Comparison of ENCODE assay signal across 8 cellular contexts in genomic region chr18:5456577-5457466, GRCh38.
DNase-seq lines count a peak whose midpoint lies in the region; ATAC-seq and TF ChIP-seq lines count a peak whose summit lies in the region.

No MANE protein-coding gene starts in this region.

- no peaks in the 10 kb centered on the region for H3K36me3 ChIP-seq in suprapubic skin
- no peaks in the 10 kb centered on the region for H3K36me3 ChIP-seq in colonic mucosa

- intact Hi-C loops in colonic mucosa (cut with DNase I), result no loop called here

- peak overlapping the region; percentile 15 for H3K4me3 ChIP-seq in fibroblast of mammary gland (ENCODE audit: control insufficient read depth, low read depth, low read length)
- no peak overlapping the region for H3K4me3 ChIP-seq in suprapubic skin
- H3K4me3 ChIP-seq in colonic mucosa, result no peak overlapping the region

- peak overlapping the region; percentile 58 for H3K27ac Mint-ChIP-seq in nephron progenitor cell

- H3K9me3 ChIP-seq in suprapubic skin (no peaks in the 10 kb centered on the region), colonic mucosa (no peaks in the 10 kb centered on the region)

- H3K9ac ChIP-seq in colonic mucosa (ENCODE audit: low read depth in 2 of 2, low read length in 2 of 2), result no peak overlapping the region

- H3K27ac ChIP-seq in suprapubic skin, result no peak overlapping the region
- no peak overlapping the region for H3K27ac ChIP-seq in colonic mucosa

- peak; percentile 51 for DNase-seq in ELF-1 (ENCODE audit: low read depth, low spot score)
- DNase-seq in SK-N-DZ (ENCODE audit: low spot score), result peak; percentile 29
- DNase-seq in fibroblast of mammary gland (ENCODE audit: low read depth), result peak; percentile 58
- DNase-seq in nephron progenitor cell, result peak; percentile 21
- DNase-seq in suprapubic skin (ENCODE audit: low spot score in 2 of 2), result no peak
- DNase-seq in colonic mucosa, result no peak

- no peaks in the 10 kb centered on the region for H3K36me3 Mint-ChIP-seq in nephron progenitor cell (ENCODE audit: low read depth)

- TF ChIP-seq CTCF in fibroblast of mammary gland (conservative IDR thresholded peaks at IDR 0.05; ENCODE audit: control insufficient read depth, insufficient read depth, low read depth, low read length) (peak; percentile 59), nephron progenitor cell (IDR thresholded peaks at IDR 0.05) (peak; percentile 47), suprapubic skin (IDR thresholded peaks at IDR 0.05) (peak in 1 of 2 donors; percentile 23), colonic mucosa (IDR thresholded peaks at IDR 0.05) (no peak)

- H3K27me3 Mint-ChIP-seq in nephron progenitor cell (ENCODE audit: low read depth, poor library complexity), result peaks cover 4% of the 10 kb centered on the region

- 54% methylated on average over 15 of the region's 15 CpGs for WGBS in suprapubic skin

- peak overlapping the region; percentile 29 for H3K4me3 Mint-ChIP-seq in nephron progenitor cell

- no peak for TF ChIP-seq EP300 in suprapubic skin (IDR thresholded peaks at IDR 0.05)

- H3K4me1 ChIP-seq in suprapubic skin, result peaks cover 4% of the 10 kb centered on the region
- no peaks in the 10 kb centered on the region for H3K4me1 ChIP-seq in colonic mucosa

- no peaks in the 10 kb centered on the region for H3K27me3 ChIP-seq in suprapubic skin
- H3K27me3 ChIP-seq in colonic mucosa, result no peaks in the 10 kb centered on the region

- peak; percentile 87 for ATAC-seq in HG02623 (IDR thresholded peaks at IDR 0.05; ENCODE audit: unreplicated experiment)
- no peak for ATAC-seq in GM21360 (IDR thresholded peaks at IDR 0.05; ENCODE audit: unreplicated experiment)

- no peaks in the 10 kb centered on the region for H3K9me3 Mint-ChIP-seq in nephron progenitor cell

- TF ChIP-seq POLR2A in suprapubic skin (IDR thresholded peaks at IDR 0.05), result no peak

- H3K4me1 Mint-ChIP-seq in nephron progenitor cell, result peaks cover 41% of the 10 kb centered on the region

Comparison
In these comparisons a context has a peak if more than half of its experiments do, and no peak if none do; other contexts are left out.
1. DNase-seq: peak in ELF-1 (single experiment), SK-N-DZ (single experiment), fibroblast of mammary gland (single experiment) and nephron progenitor cell (single experiment); none in suprapubic skin (0 of 2) and colonic mucosa (single experiment).